ENCODE assay signal across 19 cellular contexts in genomic region chr2:111036042-111036441, GRCh38.
A peak's percentile ranks its signal among the peaks of the same experiment; 100 is the strongest.
DNase-seq lines count a peak whose midpoint lies in the region; ATAC-seq lines count a peak whose summit lies in the region.
"Had no signal": no experiment of that assay in that cellular context is flagged by ENCODE, and none has a peak within 500 bp of the region (broad histone marks: within the 10 kb centered on the region; RNA-seq: fewer than 3 reads in every experiment).

No MANE protein-coding gene starts in this region.

- DNase-seq in mesenteric fat pad (ENCODE audit: low spot score) (peak; percentile 35), SW480 (ENCODE audit: low spot score) (no peak), hepatic stellate cell (ENCODE audit: low spot score) (no peak), RPMI8226 (no peak)
- DNase-seq: activated CD4-positive, alpha-beta memory T cell treated with anti-CD3 and anti-CD28 coated beads for 36 hours; activated naive CD8-positive, alpha-beta T cell treated with anti-CD3 and anti-CD28 coated beads, Interleukin-2, amount 50 U/mL, for 24 hours; cortex of kidney; foreskin fibroblast; MV-4-11; NCI-H1930; SHP77; stimulated activated CD8-positive, alpha-beta memory T cell treated with anti-CD3 and anti-CD28 coated beads, Interleukin-4, amount 100 ng/mL, for 48 hours had no signal

- ATAC-seq in GM18517 (IDR thresholded peaks at IDR 0.05; ENCODE audit: unreplicated experiment) = peak; percentile 50
- peak; percentile 49 for ATAC-seq in GM21723 (IDR thresholded peaks at IDR 0.05; ENCODE audit: unreplicated experiment)
- peak; percentile 53 for ATAC-seq in HG03460 (IDR thresholded peaks at IDR 0.05; ENCODE audit: unreplicated experiment)
- no peak for ATAC-seq in HG02970 (IDR thresholded peaks at IDR 0.05; ENCODE audit: low FRiP score, unreplicated experiment)
- ATAC-seq: activated naive CD8-positive, alpha-beta T cell treated with anti-CD3 and anti-CD28 coated beads, Interleukin-2, amount 50 U/mL, for 24 hours; activated T-helper 17 cell treated with anti-CD3 and anti-CD28 coated beads, Interleukin-2, amount 50 U/mL, for 72 hours; HCT116; left lobe of liver had no signal
